1 cellular context compared by ENCODE assay signal in the genomic region with DNA sequence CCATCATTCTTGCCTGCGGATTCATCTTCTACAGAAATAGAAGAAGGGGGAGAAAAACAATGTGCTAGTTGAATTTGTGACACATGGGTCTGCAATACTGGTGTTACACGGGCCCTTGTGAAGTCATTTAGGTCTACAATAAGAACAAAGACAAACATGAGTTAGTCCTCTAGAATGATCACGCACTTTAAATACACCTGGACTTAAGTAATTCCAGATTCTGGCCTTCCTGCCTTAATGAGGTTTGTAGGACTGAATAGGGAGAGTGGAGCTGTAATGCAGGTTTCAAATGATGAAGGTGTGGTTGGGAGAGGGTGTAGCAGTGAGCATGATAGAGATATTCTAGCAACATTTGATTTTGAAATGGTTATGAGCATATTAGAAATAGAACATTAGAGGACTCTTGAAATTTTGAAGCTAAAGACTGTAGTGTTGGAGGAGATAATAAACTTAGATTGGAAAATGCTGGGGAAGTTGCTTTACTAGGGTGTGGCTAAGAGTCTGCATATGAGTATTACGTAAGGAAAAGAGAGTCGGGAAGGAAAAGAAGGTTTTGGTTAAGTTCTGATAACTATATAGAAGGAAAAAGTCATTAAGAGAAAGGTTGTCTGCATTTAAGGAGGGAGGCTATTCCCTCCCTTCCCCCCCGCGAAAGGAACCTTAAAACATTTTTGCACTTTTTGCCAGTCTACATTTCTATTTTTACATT.
TF ChIP-seq lines count a peak whose summit lies in the region.

No MANE protein-coding gene starts in this region.

TF ChIP-seq in GM23338, 12 proteins besides CTCF, POLR2A, EP300 and RAD21:
- TF ChIP-seq, protein P1, sequence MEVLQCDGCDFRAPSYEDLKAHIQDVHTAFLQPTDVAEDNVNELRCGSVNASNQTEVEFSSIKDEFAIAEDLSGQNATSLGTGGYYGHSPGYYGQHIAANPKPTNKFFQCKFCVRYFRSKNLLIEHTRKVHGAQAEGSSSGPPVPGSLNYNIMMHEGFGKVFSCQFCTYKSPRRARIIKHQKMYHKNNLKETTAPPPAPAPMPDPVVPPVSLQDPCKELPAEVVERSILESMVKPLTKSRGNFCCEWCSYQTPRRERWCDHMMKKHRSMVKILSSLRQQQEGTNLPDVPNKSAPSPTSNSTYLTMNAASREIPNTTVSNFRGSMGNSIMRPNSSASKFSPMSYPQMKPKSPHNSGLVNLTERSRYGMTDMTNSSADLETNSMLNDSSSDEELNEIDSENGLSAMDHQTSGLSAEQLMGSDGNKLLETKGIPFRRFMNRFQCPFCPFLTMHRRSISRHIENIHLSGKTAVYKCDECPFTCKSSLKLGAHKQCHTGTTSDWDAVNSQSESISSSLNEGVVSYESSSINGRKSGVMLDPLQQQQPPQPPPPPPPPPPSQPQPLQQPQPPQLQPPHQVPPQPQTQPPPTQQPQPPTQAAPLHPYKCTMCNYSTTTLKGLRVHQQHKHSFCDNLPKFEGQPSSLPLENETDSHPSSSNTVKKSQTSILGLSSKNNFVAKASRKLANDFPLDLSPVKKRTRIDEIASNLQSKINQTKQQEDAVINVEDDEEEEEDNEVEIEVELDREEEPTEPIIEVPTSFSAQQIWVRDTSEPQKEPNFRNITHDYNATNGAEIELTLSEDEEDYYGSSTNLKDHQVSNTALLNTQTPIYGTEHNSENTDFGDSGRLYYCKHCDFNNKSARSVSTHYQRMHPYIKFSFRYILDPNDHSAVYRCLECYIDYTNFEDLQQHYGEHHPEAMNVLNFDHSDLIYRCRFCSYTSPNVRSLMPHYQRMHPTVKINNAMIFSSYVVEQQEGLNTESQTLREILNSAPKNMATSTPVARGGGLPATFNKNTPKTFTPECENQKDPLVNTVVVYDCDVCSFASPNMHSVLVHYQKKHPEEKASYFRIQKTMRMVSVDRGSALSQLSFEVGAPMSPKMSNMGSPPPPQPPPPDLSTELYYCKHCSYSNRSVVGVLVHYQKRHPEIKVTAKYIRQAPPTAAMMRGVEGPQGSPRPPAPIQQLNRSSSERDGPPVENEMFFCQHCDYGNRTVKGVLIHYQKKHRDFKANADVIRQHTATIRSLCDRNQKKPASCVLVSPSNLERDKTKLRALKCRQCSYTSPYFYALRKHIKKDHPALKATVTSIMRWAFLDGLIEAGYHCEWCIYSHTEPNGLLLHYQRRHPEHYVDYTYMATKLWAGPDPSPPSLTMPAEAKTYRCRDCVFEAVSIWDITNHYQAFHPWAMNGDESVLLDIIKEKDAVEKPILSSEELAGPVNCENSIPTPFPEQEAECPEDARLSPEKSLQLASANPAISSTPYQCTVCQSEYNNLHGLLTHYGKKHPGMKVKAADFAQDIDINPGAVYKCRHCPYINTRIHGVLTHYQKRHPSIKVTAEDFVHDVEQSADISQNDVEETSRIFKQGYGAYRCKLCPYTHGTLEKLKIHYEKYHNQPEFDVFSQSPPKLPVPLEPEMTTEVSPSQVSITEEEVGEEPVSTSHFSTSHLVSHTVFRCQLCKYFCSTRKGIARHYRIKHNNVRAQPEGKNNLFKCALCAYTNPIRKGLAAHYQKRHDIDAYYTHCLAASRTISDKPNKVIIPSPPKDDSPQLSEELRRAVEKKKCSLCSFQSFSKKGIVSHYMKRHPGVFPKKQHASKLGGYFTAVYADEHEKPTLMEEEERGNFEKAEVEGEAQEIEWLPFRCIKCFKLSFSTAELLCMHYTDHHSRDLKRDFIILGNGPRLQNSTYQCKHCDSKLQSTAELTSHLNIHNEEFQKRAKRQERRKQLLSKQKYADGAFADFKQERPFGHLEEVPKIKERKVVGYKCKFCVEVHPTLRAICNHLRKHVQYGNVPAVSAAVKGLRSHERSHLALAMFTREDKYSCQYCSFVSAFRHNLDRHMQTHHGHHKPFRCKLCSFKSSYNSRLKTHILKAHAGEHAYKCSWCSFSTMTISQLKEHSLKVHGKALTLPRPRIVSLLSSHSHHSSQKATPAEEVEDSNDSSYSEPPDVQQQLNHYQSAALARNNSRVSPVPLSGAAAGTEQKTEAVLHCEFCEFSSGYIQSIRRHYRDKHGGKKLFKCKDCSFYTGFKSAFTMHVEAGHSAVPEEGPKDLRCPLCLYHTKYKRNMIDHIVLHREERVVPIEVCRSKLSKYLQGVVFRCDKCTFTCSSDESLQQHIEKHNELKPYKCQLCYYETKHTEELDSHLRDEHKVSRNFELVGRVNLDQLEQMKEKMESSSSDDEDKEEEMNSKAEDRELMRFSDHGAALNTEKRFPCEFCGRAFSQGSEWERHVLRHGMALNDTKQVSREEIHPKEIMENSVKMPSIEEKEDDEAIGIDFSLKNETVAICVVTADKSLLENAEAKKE (CRISPR knock-in tag; IDR thresholded peaks at IDR 0.05), result no peak
- TF ChIP-seq POLR2AphosphoS5 (IDR thresholded peaks at IDR 0.05; ENCODE audit: low read depth) (no peak), NANOG (IDR thresholded peaks at IDR 0.05; ENCODE audit: borderline replicate concordance) (no peak), ZNF331 (CRISPR knock-in tag; IDR thresholded peaks at IDR 0.05; ENCODE audit: low read depth) (no peak), EZH2phosphoT487 (IDR thresholded peaks at IDR 0.05; ENCODE audit: unreplicated experiment) (no peak), STAT1 (IDR thresholded peaks at IDR 0.05; ENCODE audit: unreplicated experiment) (no peak), EZH2 (IDR thresholded peaks at IDR 0.05; ENCODE audit: low read depth, unreplicated experiment) (no peak), JUNB (IDR thresholded peaks at IDR 0.05; ENCODE audit: unreplicated experiment) (no peak), CREB1 (CRISPR knock-in tag; IDR thresholded peaks at IDR 0.05; ENCODE audit: low read depth) (no peak), ZNF114 (CRISPR knock-in tag; IDR thresholded peaks at IDR 0.05) (no peak)
- TF ChIP-seq, protein P2, sequence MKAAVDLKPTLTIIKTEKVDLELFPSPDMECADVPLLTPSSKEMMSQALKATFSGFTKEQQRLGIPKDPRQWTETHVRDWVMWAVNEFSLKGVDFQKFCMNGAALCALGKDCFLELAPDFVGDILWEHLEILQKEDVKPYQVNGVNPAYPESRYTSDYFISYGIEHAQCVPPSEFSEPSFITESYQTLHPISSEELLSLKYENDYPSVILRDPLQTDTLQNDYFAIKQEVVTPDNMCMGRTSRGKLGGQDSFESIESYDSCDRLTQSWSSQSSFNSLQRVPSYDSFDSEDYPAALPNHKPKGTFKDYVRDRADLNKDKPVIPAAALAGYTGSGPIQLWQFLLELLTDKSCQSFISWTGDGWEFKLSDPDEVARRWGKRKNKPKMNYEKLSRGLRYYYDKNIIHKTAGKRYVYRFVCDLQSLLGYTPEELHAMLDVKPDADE (IDR thresholded peaks at IDR 0.05), result no peak
- TF ChIP-seq, protein P3, sequence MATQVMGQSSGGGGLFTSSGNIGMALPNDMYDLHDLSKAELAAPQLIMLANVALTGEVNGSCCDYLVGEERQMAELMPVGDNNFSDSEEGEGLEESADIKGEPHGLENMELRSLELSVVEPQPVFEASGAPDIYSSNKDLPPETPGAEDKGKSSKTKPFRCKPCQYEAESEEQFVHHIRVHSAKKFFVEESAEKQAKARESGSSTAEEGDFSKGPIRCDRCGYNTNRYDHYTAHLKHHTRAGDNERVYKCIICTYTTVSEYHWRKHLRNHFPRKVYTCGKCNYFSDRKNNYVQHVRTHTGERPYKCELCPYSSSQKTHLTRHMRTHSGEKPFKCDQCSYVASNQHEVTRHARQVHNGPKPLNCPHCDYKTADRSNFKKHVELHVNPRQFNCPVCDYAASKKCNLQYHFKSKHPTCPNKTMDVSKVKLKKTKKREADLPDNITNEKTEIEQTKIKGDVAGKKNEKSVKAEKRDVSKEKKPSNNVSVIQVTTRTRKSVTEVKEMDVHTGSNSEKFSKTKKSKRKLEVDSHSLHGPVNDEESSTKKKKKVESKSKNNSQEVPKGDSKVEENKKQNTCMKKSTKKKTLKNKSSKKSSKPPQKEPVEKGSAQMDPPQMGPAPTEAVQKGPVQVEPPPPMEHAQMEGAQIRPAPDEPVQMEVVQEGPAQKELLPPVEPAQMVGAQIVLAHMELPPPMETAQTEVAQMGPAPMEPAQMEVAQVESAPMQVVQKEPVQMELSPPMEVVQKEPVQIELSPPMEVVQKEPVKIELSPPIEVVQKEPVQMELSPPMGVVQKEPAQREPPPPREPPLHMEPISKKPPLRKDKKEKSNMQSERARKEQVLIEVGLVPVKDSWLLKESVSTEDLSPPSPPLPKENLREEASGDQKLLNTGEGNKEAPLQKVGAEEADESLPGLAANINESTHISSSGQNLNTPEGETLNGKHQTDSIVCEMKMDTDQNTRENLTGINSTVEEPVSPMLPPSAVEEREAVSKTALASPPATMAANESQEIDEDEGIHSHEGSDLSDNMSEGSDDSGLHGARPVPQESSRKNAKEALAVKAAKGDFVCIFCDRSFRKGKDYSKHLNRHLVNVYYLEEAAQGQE (IDR thresholded peaks at IDR 0.05; ENCODE audit: unreplicated experiment), result no peak
